Comparison of ENCODE assay signal across 2 cellular contexts in genomic region chr6:9025223-9025622, GRCh38.
TF ChIP-seq lines count a peak whose summit lies in the region.

No MANE protein-coding gene starts in this region.

TF ChIP-seq in SK-N-SH, 30 proteins besides CTCF, POLR2A, EP300 and RAD21 (continued from another document):
- no peak for TF ChIP-seq IRF3 (IDR thresholded peaks at IDR 0.05; ENCODE audit: low read depth, low read length)
- no peak for TF ChIP-seq JUND (IDR thresholded peaks at IDR 0.05)
- no peak for TF ChIP-seq CHD2 (IDR thresholded peaks at IDR 0.05; ENCODE audit: low read length, partially characterized antibody)
- TF ChIP-seq MAX (IDR thresholded peaks at IDR 0.05; ENCODE audit: low read depth): no peak
- TF ChIP-seq FOXM1 (IDR thresholded peaks at IDR 0.05; ENCODE audit: low read depth): no peak
- TF ChIP-seq SIN3A (IDR thresholded peaks at IDR 0.05; ENCODE audit: borderline replicate concordance, low read depth, low read length): no peak
- TF ChIP-seq TEAD4 (IDR thresholded peaks at IDR 0.05; ENCODE audit: borderline replicate concordance, insufficient read depth): no peak
- no peak for TF ChIP-seq ELF1 (IDR thresholded peaks at IDR 0.05)
- no peak for TF ChIP-seq POLR2AphosphoS5 (IDR thresholded peaks at IDR 0.05; ENCODE audit: low read depth, low read length)
- no peak for TF ChIP-seq GABPA (IDR thresholded peaks at IDR 0.05; ENCODE audit: low read depth)
- no peak for TF ChIP-seq RXRA (IDR thresholded peaks at IDR 0.05; ENCODE audit: borderline replicate concordance, low read depth)
- no peak for TF ChIP-seq TCF12 (IDR thresholded peaks at IDR 0.05)
- TF ChIP-seq GATA2 (CRISPR knock-in tag; IDR thresholded peaks at IDR 0.05): no peak
- no peak for TF ChIP-seq FOSL2 (IDR thresholded peaks at IDR 0.05; ENCODE audit: borderline replicate concordance, low read depth)
- no peak for TF ChIP-seq NRF1 (IDR thresholded peaks at IDR 0.05; ENCODE audit: low read depth, low read length)
TF ChIP-seq in SK-N-SH: peak in this region for 0.

TF ChIP-seq in SK-N-SH treated with all-trans-retinoic acid at 6 μM for 48 hours, 23 proteins besides CTCF, POLR2A, EP300 and RAD21 (continued from another document):
- TF ChIP-seq TSHZ2 (CRISPR knock-in tag; IDR thresholded peaks at IDR 0.05) (no peak), BACH2 (CRISPR knock-in tag; IDR thresholded peaks at IDR 0.05; ENCODE audit: borderline replicate concordance) (no peak), ZNF565 (CRISPR knock-in tag; conservative IDR thresholded peaks at IDR 0.05; ENCODE audit: low read depth) (no peak), TCF4 (CRISPR knock-in tag; IDR thresholded peaks at IDR 0.05; ENCODE audit: borderline replicate concordance) (no peak), OSR1 (CRISPR knock-in tag; IDR thresholded peaks at IDR 0.05) (no peak), ZC3H10 (CRISPR knock-in tag; IDR thresholded peaks at IDR 0.05) (no peak), ISL1 (CRISPR knock-in tag; IDR thresholded peaks at IDR 0.05) (no peak), TOX (CRISPR knock-in tag; IDR thresholded peaks at IDR 0.05; ENCODE audit: borderline replicate concordance) (no peak)
